ENCODE assay signal across 29 cellular contexts in genomic region chr7:3243256-3243655, GRCh38. TPM values are rescaled to one million over a fixed set of nuclear protein-coding genes. Genes with fewer than 3 reads are reported as not detected.
DNase-seq lines count a peak whose midpoint lies in the region; ATAC-seq, FAIRE-seq and TF ChIP-seq lines count a peak whose summit lies in the region.
"Had no signal": no experiment of that assay in that cellular context is flagged by ENCODE, and none has a peak within 500 bp of the region (broad histone marks: within the 10 kb centered on the region; RNA-seq: fewer than 3 reads in every experiment).

No MANE protein-coding gene starts in this region.

- WGBS in H1 (ENCODE audit: extremely low coverage in 1 of 2, insufficient coverage in 1 of 2, insufficient read length in 1 of 2, insufficient replicate concordance in 2 of 2, low coverage in 1 of 2, low lambda C conversion rate in 2 of 2, missing lambda C conversion rate in 1 of 2), 2 experiments = 83% methylated on average over 5 of the region's 5 CpGs; no CpG with 5 or more reads in 1 of the 2 experiments
- WGBS in neuronal stem cell (ENCODE audit: extremely low coverage in 2 of 2, insufficient read length in 2 of 2, insufficient replicate concordance in 1 of 2), 2 donors = no CpG with 5 or more reads among the region's 5 CpGs

- H3K27me3 ChIP-seq in H1 (replicated peaks in 1 of 4; ENCODE audit: control insufficient read depth in 3 of 4, extremely low read depth in 1 of 4, insufficient read depth in 3 of 4, low read length in 3 of 4) = no peaks in the 10 kb centered on the region
- no peaks in the 10 kb centered on the region for H3K27me3 ChIP-seq in neuronal stem cell (ENCODE audit: control insufficient read depth in 3 of 3, insufficient read depth in 3 of 3, low read depth in 1 of 3, low read length in 3 of 3)
- H3K27me3 ChIP-seq: MG63, neural progenitor cell had no signal

- H4K91ac ChIP-seq in H1 (replicated peaks; ENCODE audit: insufficient read length, low read length) (no peak overlapping the region), neuronal stem cell (ENCODE audit: low read depth, low read length, poor library complexity) (no peak overlapping the region)

- no peak for ATAC-seq in GM18873 (IDR thresholded peaks at IDR 0.05; ENCODE audit: low FRiP score, unreplicated experiment)
- ATAC-seq: activated CD4-positive, alpha-beta T cell treated with anti-CD3 and anti-CD28 coated beads for 36 hours; psoas muscle had no signal

- no TSS peak for BruUV-seq in Calu3 (replicated peaks; lab: Mats Ljungman, UMichigan)

- TF ChIP-seq CTCF in Calu3 (IDR thresholded peaks at IDR 0.05; ENCODE audit: unreplicated experiment) = no peak
- no peak for TF ChIP-seq CTCF in H1 (IDR thresholded peaks at IDR 0.05; ENCODE audit: control extremely low read depth in 1 of 3, insufficient read depth in 1 of 3, low read depth in 1 of 3, low read length in 3 of 3)

- H2BK20ac ChIP-seq in H1 (ENCODE audit: low read length) = no peak overlapping the region

- H2AK5ac ChIP-seq in H1 (ENCODE audit: low read depth, low read length) (0 out of 2 replicates have a peak overlapping the region, but pooled peaks have one; percentile 33), neuronal stem cell (ENCODE audit: low read depth, low read length) (no peak overlapping the region)

- TF ChIP-seq POLR2A in H1 (IDR thresholded peaks at IDR 0.05; ENCODE audit: control extremely low read depth in 1 of 2, low read depth in 2 of 2, low read length in 2 of 2) = no peak
- TF ChIP-seq POLR2A in GM12891 (IDR thresholded peaks at IDR 0.05; ENCODE audit: low read depth, low read length) = no peak

- TF ChIP-seq RAD21 in H1 (IDR thresholded peaks at IDR 0.05 in 1 of 2, conservative IDR thresholded peaks at IDR 0.05 in 1 of 2; ENCODE audit: low read depth in 2 of 2, low read length in 2 of 2) = no peak

- 0 out of 2 replicates have a peak overlapping the region, but pooled peaks have one; percentile 78 for H2AFZ ChIP-seq in H1 (ENCODE audit: low read length)
- H2AFZ ChIP-seq in neuronal stem cell (ENCODE audit: low read length) = peak overlapping the region; percentile 62
- H2AFZ ChIP-seq: GM23248, neural progenitor cell had no signal

- peaks cover 0 to 3% (median 1%) of the 10 kb centered on the region in 4 experiments; a peak in 2 of 7 replicates for H3K4me1 ChIP-seq in H1 (replicated peaks in 1 of 4; ENCODE audit: control insufficient read depth in 3 of 4, insufficient read depth in 4 of 4, low read length in 3 of 4)
- peaks cover 4 to 14% of the 10 kb centered on the region in 2 donors for H3K4me1 ChIP-seq in neuronal stem cell (ENCODE audit: control insufficient read depth in 2 of 2, insufficient read depth in 1 of 2, low read depth in 1 of 2, low read length in 2 of 2)
- H3K4me1 ChIP-seq: lower lobe of right lung, psoas muscle had no signal

- FAIRE-seq in H1 (lab: Jason Lieb, UNC) (no peak), GM12891 (lab: Jason Lieb, UNC) (no peak)
- FAIRE-seq: keratinocyte had no signal

- no peak for TF ChIP-seq EP300 in H1 (IDR thresholded peaks at IDR 0.05; ENCODE audit: borderline replicate concordance in 1 of 2, low read depth in 2 of 2, low read length in 2 of 2)

- H3K23ac ChIP-seq in H1 (ENCODE audit: insufficient read length) (no peak overlapping the region), neuronal stem cell (ENCODE audit: low read depth, low read length, poor library complexity) (no peak overlapping the region)

- H3K4me3 Mint-ChIP-seq in Calu3 (ENCODE audit: low read depth, unreplicated experiment) = peak overlapping the region; percentile 34
- H3K4me3 Mint-ChIP-seq: activated CD4-positive, alpha-beta T cell treated with anti-CD3 and anti-CD28 coated beads for 36 hours; activated T-cell treated with anti-CD3 and anti-CD28 coated beads, Interleukin-2, amount 50 U/mL, for 24 hours; IgD-negative memory B cell; neural progenitor cell had no signal

- no peak for DNase-seq in Calu3
- peak; percentile 26 for DNase-seq in M059J (ENCODE audit: low read depth)
- DNase-seq in H1 (ENCODE audit: low read depth in 1 of 2, low spot score in 2 of 2) = no peak
- no peak for DNase-seq in neuronal stem cell (ENCODE audit: low spot score)
- no peak for DNase-seq in hippocampal formation (lab: John Stamatoyannopoulos, UW)
- no peak for DNase-seq in stimulated activated CD8-positive, alpha-beta memory T cell treated with anti-CD3 and anti-CD28 coated beads, Interleukin-4, amount 100 ng/mL, for 48 hours
- DNase-seq in GM12891 (ENCODE audit: insufficient read length, low spot score) = no peak
- DNase-seq: activated CD4-positive, alpha-beta T cell treated with anti-CD3 and anti-CD28 coated beads for 36 hours; activated CD8-positive, alpha-beta memory T cell treated with anti-CD3 and anti-CD28 coated beads for 24 hours; activated naive CD4-positive, alpha-beta T cell; activated T-cell treated with anti-CD3 and anti-CD28 coated beads, Interleukin-2, amount 50 U/mL, for 24 hours; amygdala; caudate nucleus; CD4-positive, CD25-positive, alpha-beta regulatory T cell; dermis blood vessel endothelial cell; foreskin melanocyte; GM23248; hypothalamus; lower lobe of right lung; MG63; NCI-H1417 treated with DMSO at 0.1 percent for 48 hours; NCI-H526; psoas muscle; Right ventricle myocardium superior; T-helper 1 cell had no signal

- H3K4me3 ChIP-seq in H1 (ENCODE audit: extremely low read depth in 1 of 4, insufficient read depth in 2 of 4, low read depth in 3 of 4, low read length in 4 of 4) (no peak overlapping the region), neuronal stem cell (ENCODE audit: low read length in 2 of 2) (no peak overlapping the region)
- H3K4me3 ChIP-seq: GM23248, lower lobe of right lung, MG63, neural progenitor cell, psoas muscle had no signal

- H2BK5ac ChIP-seq in H1 (ENCODE audit: low read depth, low read length) (no peak overlapping the region; the same call in 1 of the 2 replicates), neuronal stem cell (ENCODE audit: low read length) (no peak overlapping the region)

- no peak overlapping the region for H4K5ac ChIP-seq in H1 (ENCODE audit: insufficient read length, low read depth, low read length)

- no peaks in the 10 kb centered on the region for H3K27me3 Mint-ChIP-seq in Calu3 (ENCODE audit: unreplicated experiment)
- H3K27me3 Mint-ChIP-seq: activated CD4-positive, alpha-beta T cell treated with anti-CD3 and anti-CD28 coated beads for 36 hours; activated T-cell treated with anti-CD3 and anti-CD28 coated beads, Interleukin-2, amount 50 U/mL, for 24 hours; IgD-negative memory B cell had no signal

- H3K9ac ChIP-seq in H1 (replicated peaks in 1 of 4; ENCODE audit: extremely low read depth in 1 of 4, low read depth in 3 of 4, low read length in 3 of 4) = no peak overlapping the region
- no peak overlapping the region for H3K9ac ChIP-seq in neuronal stem cell (ENCODE audit: low read depth, low read length, poor library complexity)
- H3K9ac ChIP-seq: GM23248, neural progenitor cell had no signal

- no peaks in the 10 kb centered on the region for H3K23me2 ChIP-seq in H1 (ENCODE audit: low read depth, low read length)

- POLR2A ChIA-PET in H1 (lab: Charles Lee; ENCODE audit: partially characterized antibody) = no interaction called here

- H3K9me3 Mint-ChIP-seq in Calu3 (ENCODE audit: low read depth, unreplicated experiment) = peaks cover 10% of the 10 kb centered on the region

- H4K8ac ChIP-seq in H1 (ENCODE audit: extremely low read depth, insufficient read depth, low read length) (no peak overlapping the region), neuronal stem cell (ENCODE audit: low read depth, low read length) (no peak overlapping the region)

- H3K9me3 ChIP-seq in H1 (ENCODE audit: insufficient read depth in 2 of 2, low read depth in 1 of 2, low read length in 1 of 2) (0 out of 4 replicates have a peak, but pooled peaks cover 0 to 4% of the 10 kb centered on the region in 2 experiments), neuronal stem cell (replicated peaks in 1 of 2; ENCODE audit: control insufficient read depth in 2 of 2, insufficient read depth in 1 of 2, low read depth in 1 of 2, low read length in 2 of 2) (peaks cover 0 to 7% of the 10 kb centered on the region in 2 donors)
- H3K9me3 ChIP-seq: psoas muscle had no signal

- no peak overlapping the region for H2BK120ac ChIP-seq in H1 (replicated peaks; ENCODE audit: low read depth, low read length)
- no peak overlapping the region for H2BK120ac ChIP-seq in neuronal stem cell (ENCODE audit: low read depth, low read length)

- CTCF ChIA-PET in Calu3 (lab: Charles Lee) (interaction anchor here (0.6 kb wide), 1 partner anchor 234 kb away, joined by 5 read pairs; no protein-coding TSS in a partner anchor), H1 (lab: Charles Lee; ENCODE audit: partially characterized antibody) (no interaction called here)

- H3K18ac ChIP-seq in H1 (ENCODE audit: extremely low read depth, low read length) (no peak overlapping the region), neuronal stem cell (ENCODE audit: low read length) (no peak overlapping the region)

- H3K4me2 ChIP-seq in H1 (ENCODE audit: insufficient read depth in 1 of 2, low read depth in 2 of 2, low read length in 2 of 2) (no peak overlapping the region), neuronal stem cell (ENCODE audit: insufficient read depth, low read length, poor library complexity, severe bottlenecking) (no peak overlapping the region)
- H3K4me2 ChIP-seq: neural progenitor cell had no signal

- H4K20me1 ChIP-seq in H1 (replicated peaks in 1 of 2; ENCODE audit: control insufficient read depth in 1 of 2, insufficient read depth in 2 of 2, low read length in 2 of 2) = no peaks in the 10 kb centered on the region

- H2BK12ac ChIP-seq in H1 (ENCODE audit: low read depth, low read length) (0 out of 2 replicates have a peak overlapping the region, but pooled peaks have one; percentile 5), neuronal stem cell (ENCODE audit: low read length) (no peak overlapping the region)

- H3K36me3 Mint-ChIP-seq in Calu3 (ENCODE audit: insufficient read depth, unreplicated experiment) = peaks cover 4% of the 10 kb centered on the region
- H3K36me3 Mint-ChIP-seq: CD4-positive, CD25-positive, alpha-beta regulatory T cell; IgD-negative memory B cell had no signal

- H3K14ac ChIP-seq in H1 (ENCODE audit: insufficient read length) = no peak overlapping the region
- no peak overlapping the region for H3K14ac ChIP-seq in neuronal stem cell (ENCODE audit: low read length)

- H3K27ac Mint-ChIP-seq in Calu3 (ENCODE audit: unreplicated experiment) = peak overlapping the region; percentile 2
- H3K27ac Mint-ChIP-seq: activated CD4-positive, alpha-beta T cell treated with anti-CD3 and anti-CD28 coated beads for 36 hours; activated T-cell treated with anti-CD3 and anti-CD28 coated beads, Interleukin-2, amount 50 U/mL, for 24 hours had no signal

- H3K4ac ChIP-seq in H1 (replicated peaks; ENCODE audit: insufficient read length, low read depth, low read length) (peak overlapping the region; percentile 32), neuronal stem cell (ENCODE audit: low read length) (no peak overlapping the region)

- intact Hi-C loops in Calu3 (cut with micrococcal nuclease; ENCODE audit: unreplicated experiment) = no loop called here

- no peak overlapping the region for H2BK15ac ChIP-seq in H1 (ENCODE audit: low read length)
- H2BK15ac ChIP-seq in neuronal stem cell (ENCODE audit: low read length) = no peak overlapping the region

- peaks cover 33% of the 10 kb centered on the region for H3K4me1 Mint-ChIP-seq in Calu3 (ENCODE audit: low read depth, unreplicated experiment)
- H3K4me1 Mint-ChIP-seq: activated CD4-positive, alpha-beta T cell treated with anti-CD3 and anti-CD28 coated beads for 36 hours; CD4-positive, CD25-positive, alpha-beta regulatory T cell; IgD-negative memory B cell had no signal

- H3K36me3 ChIP-seq in H1 (ENCODE audit: control insufficient read depth in 2 of 4, insufficient read depth in 4 of 4, low read length in 3 of 4) = no peaks in the 10 kb centered on the region
- H3K36me3 ChIP-seq in neuronal stem cell (replicated peaks in 1 of 2; ENCODE audit: control insufficient read depth in 2 of 2, insufficient read depth in 2 of 2, low read length in 2 of 2) = no peaks in the 10 kb centered on the region
- H3K36me3 ChIP-seq: lower lobe of right lung, MG63, neural progenitor cell had no signal

- H3K27ac ChIP-seq in H1 (ENCODE audit: low read depth, low read length) (no peak overlapping the region), neuronal stem cell (replicated peaks; ENCODE audit: low read length) (no peak overlapping the region)
- H3K27ac ChIP-seq: GM23248, lower lobe of right lung, neural progenitor cell, psoas muscle had no signal

- no peak overlapping the region for H3K56ac ChIP-seq in H1 (replicated peaks; ENCODE audit: insufficient read length, low read depth, low read length)

- H3K79me2 ChIP-seq in H1 (ENCODE audit: control insufficient read depth in 1 of 2, insufficient read depth in 2 of 2, low read length in 2 of 2) = no peaks in the 10 kb centered on the region

- H3K79me1 ChIP-seq in H1 (ENCODE audit: low read depth, low read length) (no peaks in the 10 kb centered on the region), neuronal stem cell (ENCODE audit: low read depth, low read length) (no peaks in the 10 kb centered on the region)

RNA-seq across cellular contexts. Expression of gene SDK1, which starts 57.8 kb away (rescaled TPM):
- total RNA-seq in Calu3 (2022) = 19.7 and 20.0 TPM in 2 replicates
- total RNA-seq in M059J (2014; rRNA removed; shearing (Covaris generic)) = under 0.01 and 0.27 TPM in 2 replicates
- total RNA-seq in H1 (2021; fragmentation: NEBNext Ultra II Directional; extraction: Animal tissue kit (Norgen Biotek cat#: 25700)) = 7.2 and 7.3 TPM in 2 replicates
- polyA plus RNA-seq in H1 (2011; rRNA removed) = 3.3 and 4.7 TPM in 2 replicates
- polyA plus RNA-seq in H1 (2011; cell fraction: cytosol; rRNA removed) = 2.7 TPM
- 10.6 TPM for polyA plus RNA-seq in H1 (2011; cell fraction: nucleus; rRNA removed)
- 3.6 to 7.4 TPM (median 6.1 TPM) in 4 replicates for polyA plus RNA-seq in H1 (2012, experiment 1 of 2)
- 2.8 TPM for polyA plus RNA-seq in H1 (2012, experiment 2 of 2)
- polyA plus RNA-seq in H1 (2013, experiment 1 of 2) = 7.2 TPM
- 5.9 TPM for polyA plus RNA-seq in H1 (2013, experiment 2 of 2)
- polyA minus RNA-seq in H1 (2011; rRNA and poly(A)+ RNA removed) = 10.0 and 10.6 TPM in 2 replicates
- 8.9 TPM for polyA minus RNA-seq in H1 (2011; cell fraction: cytosol; rRNA and poly(A)+ RNA removed)
- polyA minus RNA-seq in H1 (2011; cell fraction: nucleus; rRNA and poly(A)+ RNA removed) = 21.6 TPM
- polyA plus RNA-seq in neuronal stem cell (2013, experiment 1 of 2) = 3.0 TPM
- polyA plus RNA-seq in neuronal stem cell (2013, experiment 2 of 2) = 2.9 TPM
- 0.26 TPM for polyA plus RNA-seq in GM12891 (2012; ENCODE audit: low read depth, missing spikeins)
- total RNA-seq: GM23248 had no signal
- polyA plus RNA-seq: CD4-positive, CD25-positive, alpha-beta regulatory T cell; GM23248; IgD-negative memory B cell had no signal
